In genomic region chr22:20702546-20703413, GRCh38 we compare ENCODE assay signal across 8 cellular contexts.
DNase-seq lines count a peak whose midpoint lies in the region; ATAC-seq and TF ChIP-seq lines count a peak whose summit lies in the region.
"Not testable (repeated sequence)": the region's sequence is repeated elsewhere in the genome, so short reads cannot be mapped to it uniquely, and the experiment has no call there.

No MANE protein-coding gene starts in this region.

- intact Hi-C loops in cardiac septum (cut with DNase I), result not testable (repeated sequence)

- DNase-seq in GM12865 (ENCODE audit: low read depth), result peak; percentile 97
- peak; percentile 50 for DNase-seq in NCI-H128 (lab: John Stamatoyannopoulos, UW; ENCODE audit: unreplicated experiment)
- DNase-seq in SKM-1 treated with dmso at 0.1 percent for 144 hours (lab: John Stamatoyannopoulos, UW; ENCODE audit: unreplicated experiment), result peak; percentile 90
- DNase-seq in activated naive CD8-positive, alpha-beta T cell treated with anti-CD3 and anti-CD28 coated beads, Interleukin-2, amount 10 ng/mL, durations not matched to agents 7 days and 5 days, result peak; percentile 97
- peak; percentile 98 for DNase-seq in cardiac septum (ENCODE audit: low spot score)
- peak; percentile 90 for DNase-seq in pons (ENCODE audit: low spot score)
- peak; percentile 98 for DNase-seq in type B pancreatic cell (ENCODE audit: extremely low spot score, unreplicated experiment)

- not testable (repeated sequence) for H3K36me3 Mint-ChIP-seq in activated naive CD8-positive, alpha-beta T cell treated with anti-CD3 and anti-CD28 coated beads, Interleukin-2, amount 10 ng/mL, durations not matched to agents 7 days and 5 days; type B pancreatic cell

- peak overlapping the region; percentile 100 for H3K27ac Mint-ChIP-seq in activated naive CD8-positive, alpha-beta T cell treated with anti-CD3 and anti-CD28 coated beads, Interleukin-2, amount 10 ng/mL, durations not matched to agents 7 days and 5 days
- peak overlapping the region; percentile 100 for H3K27ac Mint-ChIP-seq in type B pancreatic cell

- peak; percentile 75 for ATAC-seq in HG02759 (IDR thresholded peaks at IDR 0.05; ENCODE audit: unreplicated experiment)
- peak; percentile 85 for ATAC-seq in activated naive CD8-positive, alpha-beta T cell treated with anti-CD3 and anti-CD28 coated beads, Interleukin-2, amount 10 ng/mL, durations not matched to agents 7 days and 5 days (ENCODE audit: low read depth)

- POLR2A ChIA-PET in activated naive CD8-positive, alpha-beta T cell treated with anti-CD3 and anti-CD28 coated beads, Interleukin-2, amount 10 ng/mL, durations not matched to agents 7 days and 5 days (lab: Charles Lee), result interaction anchor here (0.8 to 1.0 kb wide), 2 partner anchors 145 to 152 kb away, joined by 3 read pairs; no protein-coding TSS in a partner anchor

- peak overlapping the region; percentile 100 for H3K4me3 Mint-ChIP-seq in activated naive CD8-positive, alpha-beta T cell treated with anti-CD3 and anti-CD28 coated beads, Interleukin-2, amount 10 ng/mL, durations not matched to agents 7 days and 5 days
- H3K4me3 Mint-ChIP-seq in type B pancreatic cell, result peak overlapping the region; percentile 98

- TF ChIP-seq CTCF in GM12865 (IDR thresholded peaks at IDR 0.05; ENCODE audit: insufficient read depth, low read depth, low read length, missing control alignments); type B pancreatic cell (conservative IDR thresholded peaks at IDR 0.05): not testable (repeated sequence)

- H3K4me3 ChIP-seq in GM12865 (ENCODE audit: low read depth, low read length), result peak overlapping the region; percentile 61

- peaks cover 10% of the 10 kb centered on the region for H3K27me3 Mint-ChIP-seq in activated naive CD8-positive, alpha-beta T cell treated with anti-CD3 and anti-CD28 coated beads, Interleukin-2, amount 10 ng/mL, durations not matched to agents 7 days and 5 days
- H3K27me3 Mint-ChIP-seq in type B pancreatic cell, result peaks cover 18% of the 10 kb centered on the region

- H3K9me3 Mint-ChIP-seq in activated naive CD8-positive, alpha-beta T cell treated with anti-CD3 and anti-CD28 coated beads, Interleukin-2, amount 10 ng/mL, durations not matched to agents 7 days and 5 days; type B pancreatic cell: not testable (repeated sequence)

- H3K4me1 Mint-ChIP-seq in activated naive CD8-positive, alpha-beta T cell treated with anti-CD3 and anti-CD28 coated beads, Interleukin-2, amount 10 ng/mL, durations not matched to agents 7 days and 5 days; type B pancreatic cell (ENCODE audit: unreplicated experiment): not testable (repeated sequence)

Comparison
In these comparisons a context has a peak if more than half of its experiments do, and no peak if none do; other contexts are left out.
1. Peak in every context shown above with its lines: DNase-seq, ATAC-seq and H3K4me3 ChIP-seq.